17 cellular contexts compared by ENCODE assay signal in genomic region chr1:97781762-97782337, GRCh38.
DNase-seq lines count a peak whose midpoint lies in the region; ATAC-seq and TF ChIP-seq lines count a peak whose summit lies in the region.
"Had no signal": no experiment of that assay in that cellular context is flagged by ENCODE, and none has a peak within 500 bp of the region (broad histone marks: within the 10 kb centered on the region; RNA-seq: fewer than 3 reads in every experiment).

No MANE protein-coding gene starts in this region.

- H3K27me3 Mint-ChIP-seq in activated CD8-positive, alpha-beta memory T cell treated with anti-CD3 and anti-CD28 coated beads, Interleukin-2, amount 10 ng/mL, durations not matched to agents 7 days and 5 days = no peaks in the 10 kb centered on the region
- H3K27me3 Mint-ChIP-seq in HFFc6 (ENCODE audit: insufficient read depth) = 0 out of 2 replicates have a peak, but pooled peaks cover 2% of the 10 kb centered on the region
- H3K27me3 Mint-ChIP-seq: activated CD4-positive, alpha-beta memory T cell treated with anti-CD3 and anti-CD28 coated beads for 36 hours had no signal

- TF ChIP-seq CTCF in HFFc6 (IDR thresholded peaks at IDR 0.05) = no peak

- CTCF ChIA-PET in activated CD8-positive, alpha-beta memory T cell treated with anti-CD3 and anti-CD28 coated beads, Interleukin-2, amount 10 ng/mL, durations not matched to agents 7 days and 5 days (lab: Charles Lee) = interaction anchor here (1.7 kb wide), 1 partner anchor 272 kb away, joined by 3 read pairs; no protein-coding TSS in a partner anchor

- H3K9me3 Mint-ChIP-seq in activated CD8-positive, alpha-beta memory T cell treated with anti-CD3 and anti-CD28 coated beads, Interleukin-2, amount 10 ng/mL, durations not matched to agents 7 days and 5 days (ENCODE audit: low read depth) = no peaks in the 10 kb centered on the region
- H3K9me3 Mint-ChIP-seq in HFFc6 = no peaks in the 10 kb centered on the region
- H3K9me3 Mint-ChIP-seq: activated CD4-positive, alpha-beta memory T cell treated with anti-CD3 and anti-CD28 coated beads for 36 hours had no signal

- H3K4me1 Mint-ChIP-seq in activated CD8-positive, alpha-beta memory T cell treated with anti-CD3 and anti-CD28 coated beads, Interleukin-2, amount 10 ng/mL, durations not matched to agents 7 days and 5 days = peaks cover 7% of the 10 kb centered on the region
- H3K4me1 Mint-ChIP-seq in HFFc6 (ENCODE audit: low read depth) = peaks cover 13% of the 10 kb centered on the region

- no peaks in the 10 kb centered on the region for H3K36me3 Mint-ChIP-seq in activated CD8-positive, alpha-beta memory T cell treated with anti-CD3 and anti-CD28 coated beads, Interleukin-2, amount 10 ng/mL, durations not matched to agents 7 days and 5 days
- H3K36me3 Mint-ChIP-seq in HFFc6 (ENCODE audit: low read depth) = no peaks in the 10 kb centered on the region

- H3K4me3 Mint-ChIP-seq in activated CD8-positive, alpha-beta memory T cell treated with anti-CD3 and anti-CD28 coated beads, Interleukin-2, amount 10 ng/mL, durations not matched to agents 7 days and 5 days = no peak overlapping the region
- no peak overlapping the region for H3K4me3 Mint-ChIP-seq in HFFc6
- H3K4me3 Mint-ChIP-seq: activated CD4-positive, alpha-beta memory T cell treated with anti-CD3 and anti-CD28 coated beads for 36 hours had no signal

- H3K27ac Mint-ChIP-seq in activated CD8-positive, alpha-beta memory T cell treated with anti-CD3 and anti-CD28 coated beads, Interleukin-2, amount 10 ng/mL, durations not matched to agents 7 days and 5 days = no peak overlapping the region
- H3K27ac Mint-ChIP-seq in HFFc6 = peak overlapping the region; percentile 6
- H3K27ac Mint-ChIP-seq: activated CD4-positive, alpha-beta memory T cell treated with anti-CD3 and anti-CD28 coated beads for 36 hours had no signal

- DNase-seq in activated CD8-positive, alpha-beta memory T cell treated with anti-CD3 and anti-CD28 coated beads, Interleukin-2, amount 10 ng/mL, durations not matched to agents 7 days and 5 days = no peak
- DNase-seq in activated CD8-positive, alpha-beta memory T cell treated with anti-CD3 and anti-CD28 coated beads, Interleukin-2, amount 50 U/mL, for 4 hours = no peak
- DNase-seq in HFFc6 (no peak), 8988T (no peak)
- no peak for DNase-seq in stimulated activated naive CD8-positive, alpha-beta T cell treated with anti-CD3 and anti-CD28 coated beads, Interleukin-15, Interleukin-2, amounts not matched to agents 100 U/mL and 50 U/mL, for 24 hours
- DNase-seq: activated CD4-positive, alpha-beta memory T cell treated with anti-CD3 and anti-CD28 coated beads for 36 hours; activated gamma-delta T cell; gastrocnemius medialis; mesendoderm; NK-92 treated with Interleukin-12 subunit alpha and Interleukin-12 subunit beta, amount 100 ng/mL, for 24 hours; occipital lobe; SIG-M5; T-helper 9 cell had no signal

- ATAC-seq in activated CD8-positive, alpha-beta memory T cell treated with anti-CD3 and anti-CD28 coated beads, Interleukin-2, amount 10 ng/mL, durations not matched to agents 7 days and 5 days = peak; percentile 63
- peak; percentile 55 for ATAC-seq in HG03457 (IDR thresholded peaks at IDR 0.05; ENCODE audit: unreplicated experiment)
- ATAC-seq in stimulated activated naive CD8-positive, alpha-beta T cell treated with anti-CD3 and anti-CD28 coated beads, Interleukin-15, Interleukin-2, amounts not matched to agents 100 U/mL and 50 U/mL, for 24 hours = peak; percentile 61
- ATAC-seq in GM19035 (IDR thresholded peaks at IDR 0.05; ENCODE audit: unreplicated experiment) = no peak
- no peak for ATAC-seq in HG03521 (IDR thresholded peaks at IDR 0.05; ENCODE audit: unreplicated experiment)
- ATAC-seq: A549, gastrocnemius medialis had no signal

Comparison
In these comparisons a context has a peak if more than half of its experiments do, and no peak if none do; other contexts are left out.
1. ATAC-seq: peak in activated CD8-positive, alpha-beta memory T cell treated with anti-CD3 and anti-CD28 coated beads, Interleukin-2, amount 10 ng/mL, durations not matched to agents 7 days and 5 days (single experiment), HG03457 (single experiment) and stimulated activated naive CD8-positive, alpha-beta T cell treated with anti-CD3 and anti-CD28 coated beads, Interleukin-15, Interleukin-2, amounts not matched to agents 100 U/mL and 50 U/mL, for 24 hours (single experiment); none in GM19035 (single experiment) and HG03521 (single experiment).